In the genomic region with DNA sequence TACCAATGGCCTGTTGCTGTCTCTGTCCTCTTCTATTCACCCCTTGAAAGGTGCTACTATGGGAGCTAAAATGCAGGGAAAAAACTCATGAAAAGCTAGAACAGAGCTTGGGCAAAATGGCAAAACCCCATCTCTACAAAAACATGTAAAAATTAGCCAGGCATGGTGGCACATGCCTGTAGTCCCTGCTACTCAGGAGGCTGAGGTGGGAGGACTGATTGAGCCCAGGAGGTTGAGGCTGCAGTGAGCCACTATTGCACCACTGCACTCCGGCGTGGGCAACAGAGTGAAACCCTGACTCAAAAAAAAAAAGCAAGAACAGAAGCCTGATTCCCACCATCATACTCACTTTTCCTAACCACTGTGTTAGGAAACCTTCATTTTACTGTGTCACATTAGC, we compare ENCODE assay signal across 11 cellular contexts. TPM values are rescaled to one million over a fixed set of nuclear protein-coding genes. Genes with fewer than 3 reads are reported as not detected.
A peak's percentile ranks its signal among the peaks of the same experiment; 100 is the strongest.
DNase-seq lines count a peak whose midpoint lies in the region; ATAC-seq and TF ChIP-seq lines count a peak whose summit lies in the region.
"Had no signal": no experiment of that assay in that cellular context is flagged by ENCODE, and none has a peak within 500 bp of the region (broad histone marks: within the 10 kb centered on the region; RNA-seq: fewer than 3 reads in every experiment).

No MANE protein-coding gene starts in this region.

- peak overlapping the region; percentile 47 for H3K27ac ChIP-seq in suprapubic skin
- H3K27ac ChIP-seq: WERI-Rb-1 had no signal

- H3K27me3 Mint-ChIP-seq in activated CD4-positive, alpha-beta memory T cell treated with anti-CD3 and anti-CD28 coated beads for 36 hours = no peaks in the 10 kb centered on the region
- no peaks in the 10 kb centered on the region for H3K27me3 Mint-ChIP-seq in activated CD4-positive, alpha-beta memory T cell treated with anti-CD3 and anti-CD28 coated beads, Interleukin-2, amount 10 ng/mL, durations not matched to agents 7 days and 5 days
- H3K27me3 Mint-ChIP-seq in central memory CD8-positive, alpha-beta T cell = no peaks in the 10 kb centered on the region
- H3K27me3 Mint-ChIP-seq in mesothelial cell of epicardium (ENCODE audit: low read depth) (no peaks in the 10 kb centered on the region), progenitor cell of endocrine pancreas (no peaks in the 10 kb centered on the region)
- H3K27me3 Mint-ChIP-seq: dendritic cell treated with granulocyte-macrophage colony-stimulating factor and Interleukin-4, amounts not matched to agents 40 ng/mL and 50 ng/mL, for 4 days had no signal

- no peaks in the 10 kb centered on the region for H3K36me3 ChIP-seq in suprapubic skin

- no peaks in the 10 kb centered on the region for H3K9me3 ChIP-seq in suprapubic skin

- H3K4me3 ChIP-seq in suprapubic skin = no peak overlapping the region

- H3K4me3 Mint-ChIP-seq in activated CD4-positive, alpha-beta memory T cell treated with anti-CD3 and anti-CD28 coated beads for 36 hours = no peak overlapping the region
- no peak overlapping the region for H3K4me3 Mint-ChIP-seq in activated CD4-positive, alpha-beta memory T cell treated with anti-CD3 and anti-CD28 coated beads, Interleukin-2, amount 10 ng/mL, durations not matched to agents 7 days and 5 days
- H3K4me3 Mint-ChIP-seq in central memory CD8-positive, alpha-beta T cell = no peak overlapping the region
- H3K4me3 Mint-ChIP-seq in mesothelial cell of epicardium (no peak overlapping the region), progenitor cell of endocrine pancreas (ENCODE audit: low read depth) (no peak overlapping the region)
- H3K4me3 Mint-ChIP-seq: dendritic cell treated with granulocyte-macrophage colony-stimulating factor and Interleukin-4, amounts not matched to agents 40 ng/mL and 50 ng/mL, for 4 days had no signal

- H3K9me3 Mint-ChIP-seq in activated CD4-positive, alpha-beta memory T cell treated with anti-CD3 and anti-CD28 coated beads for 36 hours = no peaks in the 10 kb centered on the region
- no peaks in the 10 kb centered on the region for H3K9me3 Mint-ChIP-seq in activated CD4-positive, alpha-beta memory T cell treated with anti-CD3 and anti-CD28 coated beads, Interleukin-2, amount 10 ng/mL, durations not matched to agents 7 days and 5 days
- no peaks in the 10 kb centered on the region for H3K9me3 Mint-ChIP-seq in central memory CD8-positive, alpha-beta T cell
- H3K9me3 Mint-ChIP-seq in mesothelial cell of epicardium = no peaks in the 10 kb centered on the region
- no peaks in the 10 kb centered on the region for H3K9me3 Mint-ChIP-seq in progenitor cell of endocrine pancreas (ENCODE audit: low read depth)
- H3K9me3 Mint-ChIP-seq: dendritic cell treated with granulocyte-macrophage colony-stimulating factor and Interleukin-4, amounts not matched to agents 40 ng/mL and 50 ng/mL, for 4 days had no signal

- peaks cover 40% of the 10 kb centered on the region for H3K4me1 Mint-ChIP-seq in activated CD4-positive, alpha-beta memory T cell treated with anti-CD3 and anti-CD28 coated beads for 36 hours (ENCODE audit: low read depth)
- H3K4me1 Mint-ChIP-seq in activated CD4-positive, alpha-beta memory T cell treated with anti-CD3 and anti-CD28 coated beads, Interleukin-2, amount 10 ng/mL, durations not matched to agents 7 days and 5 days = peaks cover 33% of the 10 kb centered on the region
- peaks cover 42% of the 10 kb centered on the region for H3K4me1 Mint-ChIP-seq in central memory CD8-positive, alpha-beta T cell
- H3K4me1 Mint-ChIP-seq in mesothelial cell of epicardium = peaks cover 46% of the 10 kb centered on the region
- H3K4me1 Mint-ChIP-seq in progenitor cell of endocrine pancreas (ENCODE audit: low read depth) = peaks cover 28% of the 10 kb centered on the region

- intact Hi-C loops in activated CD4-positive, alpha-beta memory T cell treated with anti-CD3 and anti-CD28 coated beads for 36 hours (cut with micrococcal nuclease) = no loop called here

- no peak for TF ChIP-seq EP300 in suprapubic skin (IDR thresholded peaks at IDR 0.05)

- no peaks in the 10 kb centered on the region for H3K36me3 Mint-ChIP-seq in activated CD4-positive, alpha-beta memory T cell treated with anti-CD3 and anti-CD28 coated beads for 36 hours
- H3K36me3 Mint-ChIP-seq in activated CD4-positive, alpha-beta memory T cell treated with anti-CD3 and anti-CD28 coated beads, Interleukin-2, amount 10 ng/mL, durations not matched to agents 7 days and 5 days (ENCODE audit: low read depth) = peaks cover 2% of the 10 kb centered on the region
- peaks cover 2% of the 10 kb centered on the region for H3K36me3 Mint-ChIP-seq in central memory CD8-positive, alpha-beta T cell (ENCODE audit: insufficient read depth)
- H3K36me3 Mint-ChIP-seq in mesothelial cell of epicardium = peaks cover 6% of the 10 kb centered on the region
- H3K36me3 Mint-ChIP-seq in progenitor cell of endocrine pancreas (ENCODE audit: insufficient read depth) = peaks cover 6% of the 10 kb centered on the region

- peaks cover 39% of the 10 kb centered on the region for H3K4me1 ChIP-seq in suprapubic skin

- WGBS in suprapubic skin = 93% methylated on average over 2 of the region's 2 CpGs

- peak; percentile 34 for DNase-seq in activated CD4-positive, alpha-beta memory T cell treated with anti-CD3 and anti-CD28 coated beads for 36 hours
- DNase-seq in activated CD4-positive, alpha-beta memory T cell treated with anti-CD3 and anti-CD28 coated beads, Interleukin-2, amount 10 ng/mL, durations not matched to agents 7 days and 5 days = no peak
- no peak for DNase-seq in central memory CD8-positive, alpha-beta T cell (ENCODE audit: low spot score in 2 of 2)
- DNase-seq in mesothelial cell of epicardium (ENCODE audit: low spot score in 2 of 2, unreplicated experiment in 2 of 2) = no peak
- DNase-seq in suprapubic skin (ENCODE audit: low spot score in 2 of 2) = no peak
- DNase-seq in progenitor cell of endocrine pancreas (ENCODE audit: low spot score, unreplicated experiment) = no peak
- no peak for DNase-seq in NCI-H1930 (lab: John Stamatoyannopoulos, UW)
- DNase-seq: activated CD8-positive, alpha-beta memory T cell treated with anti-CD3 and anti-CD28 coated beads, Interleukin-2, amount 50 U/mL, for 4 hours; WERI-Rb-1 had no signal

- POLR2A ChIA-PET in activated CD4-positive, alpha-beta memory T cell treated with anti-CD3 and anti-CD28 coated beads for 36 hours (lab: Charles Lee) = no interaction called here
- POLR2A ChIA-PET in activated CD4-positive, alpha-beta memory T cell treated with anti-CD3 and anti-CD28 coated beads, Interleukin-2, amount 10 ng/mL, durations not matched to agents 7 days and 5 days (lab: Charles Lee) = no interaction called here

- TF ChIP-seq POLR2A in suprapubic skin (IDR thresholded peaks at IDR 0.05) = no peak

- no peak overlapping the region for H3K27ac Mint-ChIP-seq in activated CD4-positive, alpha-beta memory T cell treated with anti-CD3 and anti-CD28 coated beads for 36 hours
- H3K27ac Mint-ChIP-seq in activated CD4-positive, alpha-beta memory T cell treated with anti-CD3 and anti-CD28 coated beads, Interleukin-2, amount 10 ng/mL, durations not matched to agents 7 days and 5 days = no peak overlapping the region
- H3K27ac Mint-ChIP-seq in central memory CD8-positive, alpha-beta T cell (ENCODE audit: low read depth) = peak overlapping the region; percentile 49
- H3K27ac Mint-ChIP-seq in mesothelial cell of epicardium (peak overlapping the region; percentile 84), progenitor cell of endocrine pancreas (no peak overlapping the region)
- H3K27ac Mint-ChIP-seq: dendritic cell treated with granulocyte-macrophage colony-stimulating factor and Interleukin-4, amounts not matched to agents 40 ng/mL and 50 ng/mL, for 4 days had no signal

- ATAC-seq in central memory CD8-positive, alpha-beta T cell (replicated peaks; ENCODE audit: extremely low read depth, poor library complexity, severe bottlenecking) = no peak
- ATAC-seq in HG03097 (IDR thresholded peaks at IDR 0.05; ENCODE audit: low FRiP score, unreplicated experiment) = no peak

- CTCF ChIA-PET in activated CD4-positive, alpha-beta memory T cell treated with anti-CD3 and anti-CD28 coated beads for 36 hours (lab: Charles Lee) = interaction anchor here (1.0 to 1.2 kb wide), 2 partner anchors 15 to 137 kb away, joined by 3 to 4 read pairs; no protein-coding TSS in a partner anchor
- CTCF ChIA-PET in activated CD4-positive, alpha-beta memory T cell treated with anti-CD3 and anti-CD28 coated beads, Interleukin-2, amount 10 ng/mL, durations not matched to agents 7 days and 5 days (lab: Charles Lee) = interaction anchor here (1.5 to 1.8 kb wide), 2 partner anchors 15 to 24 kb away, joined by 3 to 5 read pairs; no protein-coding TSS in a partner anchor

- TF ChIP-seq CTCF in mesothelial cell of epicardium (IDR thresholded peaks at IDR 0.05; ENCODE audit: unreplicated experiment) = no peak
- no peak for TF ChIP-seq CTCF in suprapubic skin (IDR thresholded peaks at IDR 0.05)
- no peak for TF ChIP-seq CTCF in progenitor cell of endocrine pancreas (IDR thresholded peaks at IDR 0.05; ENCODE audit: unreplicated experiment)

- H3K27me3 ChIP-seq in suprapubic skin = no peaks in the 10 kb centered on the region

RNA-seq across cellular contexts. Expression of gene MAP4, which starts 1.9 kb away (rescaled TPM):
- 100 to 1,000 TPM; 114 to 116 TPM for total RNA-seq in activated CD4-positive, alpha-beta memory T cell treated with anti-CD3 and anti-CD28 coated beads for 36 hours
- total RNA-seq in activated CD4-positive, alpha-beta memory T cell treated with anti-CD3 and anti-CD28 coated beads, Interleukin-2, amount 10 ng/mL, durations not matched to agents 7 days and 5 days = 10 to 100 TPM; 92.6 to 94.2 TPM
- total RNA-seq in mesothelial cell of epicardium = 153 to 160 TPM (median 158 TPM) in 3 replicates
- 100 to 1,000 TPM; 132 to 162 (median 144) TPM for total RNA-seq in suprapubic skin
- 121 and 127 TPM in 2 replicates for total RNA-seq in progenitor cell of endocrine pancreas

Comparison
In these comparisons a context has a peak if more than half of its experiments do, and no peak if none do; other contexts are left out.
1. H3K27ac Mint-ChIP-seq: peak in central memory CD8-positive, alpha-beta T cell (single experiment) and mesothelial cell of epicardium (single experiment); none in activated CD4-positive, alpha-beta memory T cell treated with anti-CD3 and anti-CD28 coated beads for 36 hours (single experiment), activated CD4-positive, alpha-beta memory T cell treated with anti-CD3 and anti-CD28 coated beads, Interleukin-2, amount 10 ng/mL, durations not matched to agents 7 days and 5 days (single experiment) and progenitor cell of endocrine pancreas (single experiment).